In the genomic region with DNA sequence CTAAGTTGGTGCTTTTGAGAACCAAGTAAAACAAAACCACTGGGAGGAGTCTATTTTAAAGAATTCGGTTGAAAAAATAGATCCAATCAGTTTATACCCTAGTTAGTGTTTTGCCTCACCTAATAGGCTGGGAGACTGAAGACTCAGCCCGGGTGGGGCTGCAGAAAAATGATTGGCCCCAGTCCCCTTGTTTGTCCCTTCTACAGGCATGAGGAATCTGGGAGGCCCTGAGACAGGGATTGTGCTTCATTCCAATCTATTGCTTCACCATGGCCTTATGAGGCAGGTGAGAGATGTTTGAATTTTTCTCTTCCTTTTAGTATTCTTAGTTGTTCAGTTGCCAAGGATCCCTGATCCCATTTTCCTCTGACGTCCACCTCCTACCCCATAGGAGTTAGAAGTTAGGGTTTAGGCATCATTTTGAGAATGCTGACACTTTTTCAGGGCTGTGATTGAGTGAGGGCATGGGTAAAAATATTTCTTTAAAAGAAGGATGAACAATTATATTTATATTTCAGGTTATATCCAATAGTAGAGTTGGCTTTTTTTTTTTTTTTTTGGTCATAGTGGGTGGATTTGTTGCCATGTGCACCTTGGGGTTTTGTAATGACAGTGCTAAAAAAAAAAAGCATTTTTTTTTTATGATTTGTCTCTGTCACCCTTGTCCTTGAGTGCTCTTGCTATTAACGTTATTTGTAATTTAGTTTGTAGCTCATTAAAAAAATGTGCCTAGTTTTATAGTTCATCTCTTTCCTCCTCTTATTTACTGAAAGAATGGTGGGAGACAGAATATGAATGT, we compare ENCODE assay signal across 1 cellular context.
TF ChIP-seq lines count a peak whose summit lies in the region.

No MANE protein-coding gene starts in this region.

TF ChIP-seq in neural cell, 6 proteins besides CTCF, POLR2A, EP300 and RAD21 (continued from another document):
- TF ChIP-seq, protein P1, sequence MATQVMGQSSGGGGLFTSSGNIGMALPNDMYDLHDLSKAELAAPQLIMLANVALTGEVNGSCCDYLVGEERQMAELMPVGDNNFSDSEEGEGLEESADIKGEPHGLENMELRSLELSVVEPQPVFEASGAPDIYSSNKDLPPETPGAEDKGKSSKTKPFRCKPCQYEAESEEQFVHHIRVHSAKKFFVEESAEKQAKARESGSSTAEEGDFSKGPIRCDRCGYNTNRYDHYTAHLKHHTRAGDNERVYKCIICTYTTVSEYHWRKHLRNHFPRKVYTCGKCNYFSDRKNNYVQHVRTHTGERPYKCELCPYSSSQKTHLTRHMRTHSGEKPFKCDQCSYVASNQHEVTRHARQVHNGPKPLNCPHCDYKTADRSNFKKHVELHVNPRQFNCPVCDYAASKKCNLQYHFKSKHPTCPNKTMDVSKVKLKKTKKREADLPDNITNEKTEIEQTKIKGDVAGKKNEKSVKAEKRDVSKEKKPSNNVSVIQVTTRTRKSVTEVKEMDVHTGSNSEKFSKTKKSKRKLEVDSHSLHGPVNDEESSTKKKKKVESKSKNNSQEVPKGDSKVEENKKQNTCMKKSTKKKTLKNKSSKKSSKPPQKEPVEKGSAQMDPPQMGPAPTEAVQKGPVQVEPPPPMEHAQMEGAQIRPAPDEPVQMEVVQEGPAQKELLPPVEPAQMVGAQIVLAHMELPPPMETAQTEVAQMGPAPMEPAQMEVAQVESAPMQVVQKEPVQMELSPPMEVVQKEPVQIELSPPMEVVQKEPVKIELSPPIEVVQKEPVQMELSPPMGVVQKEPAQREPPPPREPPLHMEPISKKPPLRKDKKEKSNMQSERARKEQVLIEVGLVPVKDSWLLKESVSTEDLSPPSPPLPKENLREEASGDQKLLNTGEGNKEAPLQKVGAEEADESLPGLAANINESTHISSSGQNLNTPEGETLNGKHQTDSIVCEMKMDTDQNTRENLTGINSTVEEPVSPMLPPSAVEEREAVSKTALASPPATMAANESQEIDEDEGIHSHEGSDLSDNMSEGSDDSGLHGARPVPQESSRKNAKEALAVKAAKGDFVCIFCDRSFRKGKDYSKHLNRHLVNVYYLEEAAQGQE (IDR thresholded peaks at IDR 0.05; ENCODE audit: borderline replicate concordance) = no peak
- TF ChIP-seq MXI1 (conservative IDR thresholded peaks at IDR 0.05; ENCODE audit: poor library complexity, severe bottlenecking) (no peak), SMC3 (conservative IDR thresholded peaks at IDR 0.05; ENCODE audit: poor library complexity) (no peak), TAF1 (IDR thresholded peaks at IDR 0.05; ENCODE audit: low read depth) (no peak), EZH2 (IDR thresholded peaks at IDR 0.05; ENCODE audit: borderline replicate concordance, insufficient read depth, low read length, poor library complexity, severe bottlenecking) (no peak)
